In the genomic region with DNA sequence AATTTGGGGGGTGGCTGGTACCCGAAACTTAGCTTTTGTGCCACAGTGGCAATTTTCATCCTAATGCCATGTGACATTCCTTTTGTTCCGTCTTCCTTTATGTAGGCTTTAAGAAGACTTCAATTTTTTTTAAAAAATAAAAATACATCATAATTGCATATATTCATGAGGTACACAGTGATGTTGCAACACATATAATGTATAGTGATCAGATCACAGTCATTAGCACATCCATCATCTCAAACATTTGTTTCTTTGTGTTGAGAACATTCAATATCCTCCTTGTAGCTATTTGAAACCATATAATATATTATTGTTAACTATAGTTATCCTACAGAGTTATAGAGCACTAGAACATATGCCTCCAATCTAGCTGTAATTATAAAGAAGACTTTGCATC, we compare ENCODE assay signal across 28 cellular contexts. TPM values are rescaled to one million over a fixed set of nuclear protein-coding genes. Genes with fewer than 3 reads are reported as not detected.
"Had no signal": no experiment of that assay in that cellular context is flagged by ENCODE, and none has a peak within 500 bp of the region (broad histone marks: within the 10 kb centered on the region; RNA-seq: fewer than 3 reads in every experiment).

No MANE protein-coding gene starts in this region.

- H3K27ac ChIP-seq: ascending aorta, colonic mucosa, gastroesophageal sphincter, parathyroid adenoma, thoracic aorta, upper lobe of left lung, VCaP had no signal

- H3K4me3 ChIP-seq: ascending aorta, colonic mucosa, gastroesophageal sphincter, thoracic aorta, upper lobe of left lung had no signal

- H3K36me3 Mint-ChIP-seq: activated CD8-positive, alpha-beta memory T cell treated with anti-CD3 and anti-CD28 coated beads, Interleukin-2, amount 10 ng/mL, durations not matched to agents 7 days and 5 days; activated naive CD4-positive, alpha-beta T cell treated with anti-CD3 and anti-CD28 coated beads, Interleukin-2, amount 50 U/mL, for 72 hours; memory B cell had no signal

- H3K4me1 ChIP-seq: ascending aorta, colonic mucosa, parathyroid adenoma had no signal

- H3K27me3 ChIP-seq: ascending aorta, colonic mucosa, dorsolateral prefrontal cortex, esophagus squamous epithelium, gastroesophageal sphincter, upper lobe of left lung had no signal

- H3K4me3 Mint-ChIP-seq: activated CD4-positive, alpha-beta T cell treated with anti-CD3 and anti-CD28 coated beads, Interleukin-2, amount 10 ng/mL, durations not matched to agents 7 days and 5 days; activated CD8-positive, alpha-beta memory T cell treated with anti-CD3 and anti-CD28 coated beads, Interleukin-2, amount 10 ng/mL, durations not matched to agents 7 days and 5 days; activated CD8-positive, alpha-beta T cell treated with anti-CD3 and anti-CD28 coated beads for 36 hours; activated T-helper 1 cell treated with anti-CD3 and anti-CD28 coated beads, Interleukin-12 subunit alpha, Interleukin-12 subunit beta, Interleukin-2, Interleukin-4 antibody, amounts not matched to agents 30 ng/mL and 10 ng/mL and 1 ng/mL, durations not matched to agents 14 hours and 24 hours and 36 hours; central memory CD8-positive, alpha-beta T cell; effector memory CD8-positive, alpha-beta T cell; memory B cell; nephron progenitor cell had no signal

- H3K36me3 ChIP-seq: ascending aorta, colonic mucosa, esophagus squamous epithelium, gastroesophageal sphincter, thoracic aorta, upper lobe of left lung had no signal

- H3K9me3 Mint-ChIP-seq: activated CD4-positive, alpha-beta T cell treated with anti-CD3 and anti-CD28 coated beads, Interleukin-2, amount 10 ng/mL, durations not matched to agents 7 days and 5 days; activated CD8-positive, alpha-beta T cell treated with anti-CD3 and anti-CD28 coated beads for 36 hours; activated naive CD4-positive, alpha-beta T cell treated with anti-CD3 and anti-CD28 coated beads, Interleukin-2, amount 50 U/mL, for 72 hours; activated T-helper 1 cell treated with anti-CD3 and anti-CD28 coated beads, Interleukin-12 subunit alpha, Interleukin-12 subunit beta, Interleukin-2, Interleukin-4 antibody, amounts not matched to agents 30 ng/mL and 10 ng/mL and 1 ng/mL, durations not matched to agents 14 hours and 24 hours and 36 hours; central memory CD8-positive, alpha-beta T cell; effector memory CD8-positive, alpha-beta T cell; nephron progenitor cell had no signal

- ATAC-seq: activated CD8-positive, alpha-beta memory T cell treated with anti-CD3 and anti-CD28 coated beads, Interleukin-2, amount 10 ng/mL, durations not matched to agents 7 days and 5 days; activated CD8-positive, alpha-beta T cell treated with anti-CD3 and anti-CD28 coated beads for 36 hours; activated naive CD4-positive, alpha-beta T cell treated with anti-CD3 and anti-CD28 coated beads, Interleukin-2, amount 50 U/mL, for 72 hours; effector memory CD8-positive, alpha-beta T cell; gastroesophageal sphincter; right cardiac atrium had no signal

- H3K9ac ChIP-seq: parathyroid adenoma had no signal

- DNase-seq: activated CD4-positive, alpha-beta T cell treated with anti-CD3 and anti-CD28 coated beads, Interleukin-2, amount 10 ng/mL, durations not matched to agents 7 days and 5 days; activated CD4-positive, CD25-positive, alpha-beta regulatory T cell treated with anti-CD3 and anti-CD28 coated beads, Interleukin-2, amount 50 U/mL, for 72 hours; activated CD8-positive, alpha-beta memory T cell treated with anti-CD3 and anti-CD28 coated beads, Interleukin-2, amount 10 ng/mL, durations not matched to agents 7 days and 5 days; activated CD8-positive, alpha-beta T cell treated with anti-CD3 and anti-CD28 coated beads for 36 hours; activated gamma-delta T cell; colonic mucosa; dorsolateral prefrontal cortex; effector memory CD8-positive, alpha-beta T cell; esophagus squamous epithelium; head of caudate nucleus; hypothalamus; nephron progenitor cell; right cardiac atrium; stimulated activated CD4-positive, alpha-beta T cell treated with anti-CD3 and anti-CD28 coated beads, Interleukin-1b, Interleukin-23, amount 100 ng/mL, for 48 hours; upper lobe of left lung had no signal

- H3K9me3 ChIP-seq: ascending aorta, colonic mucosa, esophagus squamous epithelium, gastroesophageal sphincter, thoracic aorta, upper lobe of left lung had no signal

- H3K27ac Mint-ChIP-seq: activated CD4-positive, alpha-beta T cell treated with anti-CD3 and anti-CD28 coated beads, Interleukin-2, amount 10 ng/mL, durations not matched to agents 7 days and 5 days; activated CD8-positive, alpha-beta memory T cell treated with anti-CD3 and anti-CD28 coated beads, Interleukin-2, amount 10 ng/mL, durations not matched to agents 7 days and 5 days; activated CD8-positive, alpha-beta T cell treated with anti-CD3 and anti-CD28 coated beads for 36 hours; activated naive CD4-positive, alpha-beta T cell treated with anti-CD3 and anti-CD28 coated beads, Interleukin-2, amount 50 U/mL, for 72 hours; activated T-helper 1 cell treated with anti-CD3 and anti-CD28 coated beads, Interleukin-12 subunit alpha, Interleukin-12 subunit beta, Interleukin-2, Interleukin-4 antibody, amounts not matched to agents 30 ng/mL and 10 ng/mL and 1 ng/mL, durations not matched to agents 14 hours and 24 hours and 36 hours; effector memory CD8-positive, alpha-beta T cell; memory B cell; nephron progenitor cell had no signal

RNA-seq across cellular contexts. Expression of a gene that starts 34.9 kb away (rescaled TPM):
- total RNA-seq: activated CD4-positive, alpha-beta T cell treated with anti-CD3 and anti-CD28 coated beads, Interleukin-2, amount 10 ng/mL, durations not matched to agents 7 days and 5 days; activated CD8-positive, alpha-beta memory T cell treated with anti-CD3 and anti-CD28 coated beads, Interleukin-2, amount 10 ng/mL, durations not matched to agents 7 days and 5 days; activated CD8-positive, alpha-beta T cell treated with anti-CD3 and anti-CD28 coated beads for 36 hours; activated naive CD4-positive, alpha-beta T cell treated with anti-CD3 and anti-CD28 coated beads, Interleukin-2, amount 50 U/mL, for 72 hours; activated T-helper 1 cell treated with anti-CD3 and anti-CD28 coated beads, Interleukin-12 subunit alpha, Interleukin-12 subunit beta, Interleukin-2, Interleukin-4 antibody, amounts not matched to agents 30 ng/mL and 10 ng/mL and 1 ng/mL, durations not matched to agents 14 hours and 24 hours and 36 hours; ascending aorta; colonic mucosa; endothelial cell of umbilical vein; liver; pulmonary artery endothelial cell; T-helper 2 cell treated with Interferon-gamma antibody and Interleukin-4, amounts not matched to agents 100 ng/mL and 5 ng/mL, for 36 hours; thoracic aorta had no signal
- polyA plus RNA-seq: endothelial cell of umbilical vein, liver had no signal
